32 cellular contexts compared by ENCODE assay signal in the genomic region with DNA sequence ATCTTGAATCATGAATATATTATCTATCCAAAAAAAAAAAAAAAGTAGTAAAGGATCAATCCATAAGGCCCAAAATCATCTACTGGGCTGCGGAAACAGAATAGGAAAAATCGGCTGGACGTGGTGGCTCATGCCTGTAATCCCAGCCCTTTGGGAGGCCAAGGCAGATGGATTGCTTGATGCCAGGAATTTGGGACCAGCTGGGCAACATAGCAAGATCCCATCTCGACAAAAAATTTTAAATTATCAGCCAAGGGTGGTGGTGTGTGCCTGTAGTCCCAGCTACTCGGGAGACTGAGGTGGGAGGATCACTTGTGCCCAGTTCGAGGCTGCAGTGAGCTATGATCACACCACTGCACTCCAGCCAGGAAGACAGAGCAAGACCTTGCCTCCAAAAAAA. TPM values are rescaled to one million over a fixed set of nuclear protein-coding genes. Genes with fewer than 3 reads are reported as not detected.
"Had no signal": no experiment of that assay in that cellular context is flagged by ENCODE, and none has a peak within 500 bp of the region (broad histone marks: within the 10 kb centered on the region; RNA-seq: fewer than 3 reads in every experiment).

No MANE protein-coding gene starts in this region.

- H3K36me3 ChIP-seq: colonic mucosa had no signal

- H3K27me3 ChIP-seq: colonic mucosa, esophagus squamous epithelium, gastrocnemius medialis, heart right ventricle, left lung had no signal

- H3K4me1 ChIP-seq: colonic mucosa, lower lobe of right lung had no signal

- H3K4me3 ChIP-seq: colonic mucosa, esophagus squamous epithelium, gastrocnemius medialis, heart right ventricle, left lung, lower lobe of right lung had no signal

- ATAC-seq: effector memory CD8-positive, alpha-beta T cell; gastrocnemius medialis; left cardiac atrium; left lung; left ventricle myocardium superior; lower lobe of right lung; naive thymus-derived CD4-positive, alpha-beta T cell had no signal

- H3K27ac ChIP-seq: colonic mucosa, epithelial cell of prostate, esophagus squamous epithelium, gastrocnemius medialis, heart right ventricle, left lung, lower lobe of right lung had no signal

- FAIRE-seq: endometrium, islet of Langerhans, keratinocyte had no signal

- H3K9me3 ChIP-seq: colonic mucosa, esophagus squamous epithelium, gastrocnemius medialis, heart right ventricle, left lung, lower lobe of right lung had no signal

- DNase-seq: colonic mucosa; cortex of kidney; effector CD8-positive, alpha-beta T cell; effector memory CD8-positive, alpha-beta T cell; endodermal cell; erythroblast; esophagus squamous epithelium; foreskin melanocyte; gastrocnemius medialis; glutamatergic neuron; head of caudate nucleus; heart right ventricle; hippocampal formation; left cardiac atrium; left lung; left ventricle myocardium superior; lower lobe of right lung; mesenchymal stem cell; naive thymus-derived CD4-positive, alpha-beta T cell had no signal

RNA-seq across cellular contexts. Expression of a gene that starts 52.3 kb away (rescaled TPM):
- total RNA-seq: dermis microvascular lymphatic vessel endothelial cell; endodermal cell; esophagus mucosa; esophagus squamous epithelium; gastrocnemius medialis; glomerular endothelial cell; heart right ventricle; kidney epithelial cell; left cardiac atrium; left lung; left ventricle myocardium superior; lower leg skin; lower lobe of right lung; lung microvascular endothelial cell; mesenteric fat pad; mesothelial cell of epicardium; mucosa of gallbladder; naive thymus-derived CD4-positive, alpha-beta T cell had no signal
- polyA plus RNA-seq: heart right ventricle; keratinocyte; naive thymus-derived CD4-positive, alpha-beta T cell had no signal
